ENCODE assay signal across 8 cellular contexts in the genomic region with DNA sequence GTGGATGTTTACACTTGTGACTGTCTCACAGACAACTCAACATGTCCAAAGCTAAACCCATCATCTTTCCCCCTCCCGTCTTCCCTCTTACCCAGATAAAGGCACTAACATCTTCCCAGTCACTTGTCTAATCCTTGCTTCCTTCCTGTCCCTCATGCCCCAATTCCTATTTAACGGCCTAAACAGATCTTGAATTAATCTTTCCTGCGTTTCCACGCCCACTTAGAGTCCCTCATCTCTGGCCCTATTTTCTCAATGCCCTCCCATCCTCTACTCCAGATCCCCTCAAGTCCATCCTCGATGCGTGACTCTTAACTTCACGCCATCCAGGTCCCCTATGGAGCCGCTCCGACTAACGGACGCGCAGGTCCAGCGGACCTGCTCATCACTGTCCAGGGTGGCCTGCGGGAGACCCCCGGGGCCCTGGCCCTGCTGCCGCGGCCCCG. TPM values are rescaled to one million over a fixed set of nuclear protein-coding genes. Genes with fewer than 3 reads are reported as not detected.
DNase-seq lines count a peak whose midpoint lies in the region; ATAC-seq and TF ChIP-seq lines count a peak whose summit lies in the region.

No MANE protein-coding gene starts in this region.

- POLR2A ChIA-PET in OCI-LY7 (lab: Charles Lee), result interaction anchor here (0.6 to 1.6 kb wide), 4 partner anchors 10 to 40 kb away, joined by 3 to 5 read pairs (median 3); a partner anchor contains a TSS

- CTCF ChIA-PET in OCI-LY7 (lab: Charles Lee; ENCODE audit: unreplicated experiment), result no interaction called here

- H3K79me2 ChIP-seq in OCI-LY7 (ENCODE audit: insufficient read depth, low read depth, low read length), result peaks cover 14% of the 10 kb centered on the region; the same call in 1 of the 2 replicates
- peaks cover 46% of the 10 kb centered on the region for H3K79me2 ChIP-seq in neural progenitor cell (ENCODE audit: low read depth)

- no peaks in the 10 kb centered on the region for H3K9me3 ChIP-seq in OCI-LY7 (ENCODE audit: low read length)
- no peaks in the 10 kb centered on the region for H3K9me3 ChIP-seq in neural progenitor cell (ENCODE audit: low read depth)

- H3K27me3 ChIP-seq in neural progenitor cell, result no peaks in the 10 kb centered on the region

- peak overlapping the region; percentile 88 for H3K4me2 ChIP-seq in OCI-LY7 (ENCODE audit: low read length)
- peak overlapping the region; percentile 98 for H3K4me2 ChIP-seq in neural progenitor cell

- peak; percentile 16 for DNase-seq in SKM-1 treated with dmso at 0.1 percent for 144 hours (lab: John Stamatoyannopoulos, UW; ENCODE audit: unreplicated experiment)
- DNase-seq in SKM-1 (lab: John Stamatoyannopoulos, UW; ENCODE audit: unreplicated experiment), result no peak
- no peak for DNase-seq in OCI-LY7 (ENCODE audit: low spot score)
- DNase-seq in effector memory CD8-positive, alpha-beta T cell, result peak in 1 of 3 experiments; percentile 9
- no peak for DNase-seq in neural progenitor cell (ENCODE audit: low spot score)

- peaks cover 22 to 27% of the 10 kb centered on the region in 2 donors for H3K4me1 Mint-ChIP-seq in effector memory CD8-positive, alpha-beta T cell (ENCODE audit: low read depth in 2 of 2)
- peaks cover 31% of the 10 kb centered on the region for H3K4me1 Mint-ChIP-seq in neural progenitor cell

- H3K4me1 ChIP-seq in OCI-LY7 (ENCODE audit: insufficient read depth, low read length, poor library complexity, severe bottlenecking), result peaks cover 31% of the 10 kb centered on the region
- H3K4me1 ChIP-seq in neural progenitor cell, result peaks cover 23% of the 10 kb centered on the region

- peak overlapping the region; percentile 75; the same call in 1 of the 2 replicates for H2AFZ ChIP-seq in OCI-LY7 (ENCODE audit: low read length)
- H2AFZ ChIP-seq in neural progenitor cell (replicated peaks), result peak overlapping the region; percentile 74

- H3K36me3 ChIP-seq in OCI-LY7 (ENCODE audit: insufficient read depth, low read length), result peaks cover 9% of the 10 kb centered on the region
- H3K36me3 ChIP-seq in neural progenitor cell, result peaks cover 3% of the 10 kb centered on the region

- H4K20me1 ChIP-seq in OCI-LY7 (ENCODE audit: insufficient read depth, low read length) (no peaks in the 10 kb centered on the region), neural progenitor cell (ENCODE audit: low read depth) (peaks cover 12% of the 10 kb centered on the region)

- TF ChIP-seq CTCF in OCI-LY7 (conservative IDR thresholded peaks at IDR 0.05; ENCODE audit: low read length) (no peak), neural progenitor cell (IDR thresholded peaks at IDR 0.05) (no peak)

- H3K27me3 Mint-ChIP-seq in effector memory CD8-positive, alpha-beta T cell, result peaks cover 11 to 23% of the 10 kb centered on the region in 2 donors
- peaks cover 5% of the 10 kb centered on the region for H3K27me3 Mint-ChIP-seq in neural progenitor cell (ENCODE audit: insufficient read depth, low read depth)

- H3K9ac ChIP-seq in neural progenitor cell, result peak overlapping the region; percentile 94

- ATAC-seq in effector memory CD8-positive, alpha-beta T cell (replicated peaks), result no peak
- ATAC-seq in HG02610 (IDR thresholded peaks at IDR 0.05; ENCODE audit: unreplicated experiment), result no peak
- ATAC-seq in HG03521 (IDR thresholded peaks at IDR 0.05; ENCODE audit: unreplicated experiment), result no peak
- ATAC-seq in HG03469 (IDR thresholded peaks at IDR 0.05; ENCODE audit: unreplicated experiment), result no peak

- H3K4me3 Mint-ChIP-seq in effector memory CD8-positive, alpha-beta T cell, result peak overlapping the region; percentile 81 to 95
- peak overlapping the region; percentile 92 for H3K4me3 Mint-ChIP-seq in neural progenitor cell

- H3K36me3 Mint-ChIP-seq in effector memory CD8-positive, alpha-beta T cell (ENCODE audit: insufficient read depth), result no peaks in the 10 kb centered on the region
- H3K36me3 Mint-ChIP-seq in neural progenitor cell, result peaks cover 10% of the 10 kb centered on the region

- H3K27ac Mint-ChIP-seq in effector memory CD8-positive, alpha-beta T cell, result peak overlapping the region; percentile 93 to 96
- H3K27ac Mint-ChIP-seq in neural progenitor cell, result peak overlapping the region; percentile 78

- no peaks in the 10 kb centered on the region for H3K9me3 Mint-ChIP-seq in effector memory CD8-positive, alpha-beta T cell
- H3K9me3 Mint-ChIP-seq in neural progenitor cell, result no peaks in the 10 kb centered on the region

- intact Hi-C loops in OCI-LY7 (cut with micrococcal nuclease; ENCODE audit: unreplicated experiment), result loop anchor here (1.0 to 5.0 kb wide), 3 partner anchors 47 to 368 kb away; a partner anchor contains a TSS

- H3F3A ChIP-seq in neural progenitor cell (ENCODE audit: low read depth), result peaks cover 23% of the 10 kb centered on the region

- no TSS peak for BruUV-seq in OCI-LY7 (replicated peaks; lab: Mats Ljungman, UMichigan)

- peak overlapping the region; percentile 79 for H3K4me3 ChIP-seq in OCI-LY7 (ENCODE audit: low read depth, low read length, poor library complexity, severe bottlenecking)
- peak overlapping the region; percentile 93 for H3K4me3 ChIP-seq in neural progenitor cell

- peak overlapping the region; percentile 26 for H3K27ac ChIP-seq in OCI-LY7 (ENCODE audit: low read depth, low read length, poor library complexity, severe bottlenecking)
- peak overlapping the region; percentile 89 for H3K27ac ChIP-seq in neural progenitor cell

- no peaks in the 10 kb centered on the region for H3K9me2 ChIP-seq in OCI-LY7 (ENCODE audit: insufficient read depth, low read length)

RNA-seq across cellular contexts. Expression of a gene that starts 0.7 kb away (rescaled TPM):
- total RNA-seq in OCI-LY7 (2014; rRNA removed; shearing (Covaris generic)), result 39.3 and 41.7 TPM in 2 replicates
- total RNA-seq in OCI-LY7 (2022), result 29.9 and 31.2 TPM in 2 replicates
- 35.6 and 44.1 TPM in 2 replicates for total RNA-seq in neural progenitor cell (ENCODE audit: low replicate concordance)

RNA-seq across cellular contexts. Expression of a gene that starts 40.0 kb away (rescaled TPM):
- total RNA-seq in OCI-LY7 (2014; rRNA removed; shearing (Covaris generic)), result 7.6 and 7.7 TPM in 2 replicates
- total RNA-seq in OCI-LY7 (2022), result 3.4 and 5.0 TPM in 2 replicates
- 0.58 and 0.59 TPM in 2 replicates for total RNA-seq in neural progenitor cell (ENCODE audit: low replicate concordance)
